Comparison of ENCODE assay signal across 2 cellular contexts in the genomic region with DNA sequence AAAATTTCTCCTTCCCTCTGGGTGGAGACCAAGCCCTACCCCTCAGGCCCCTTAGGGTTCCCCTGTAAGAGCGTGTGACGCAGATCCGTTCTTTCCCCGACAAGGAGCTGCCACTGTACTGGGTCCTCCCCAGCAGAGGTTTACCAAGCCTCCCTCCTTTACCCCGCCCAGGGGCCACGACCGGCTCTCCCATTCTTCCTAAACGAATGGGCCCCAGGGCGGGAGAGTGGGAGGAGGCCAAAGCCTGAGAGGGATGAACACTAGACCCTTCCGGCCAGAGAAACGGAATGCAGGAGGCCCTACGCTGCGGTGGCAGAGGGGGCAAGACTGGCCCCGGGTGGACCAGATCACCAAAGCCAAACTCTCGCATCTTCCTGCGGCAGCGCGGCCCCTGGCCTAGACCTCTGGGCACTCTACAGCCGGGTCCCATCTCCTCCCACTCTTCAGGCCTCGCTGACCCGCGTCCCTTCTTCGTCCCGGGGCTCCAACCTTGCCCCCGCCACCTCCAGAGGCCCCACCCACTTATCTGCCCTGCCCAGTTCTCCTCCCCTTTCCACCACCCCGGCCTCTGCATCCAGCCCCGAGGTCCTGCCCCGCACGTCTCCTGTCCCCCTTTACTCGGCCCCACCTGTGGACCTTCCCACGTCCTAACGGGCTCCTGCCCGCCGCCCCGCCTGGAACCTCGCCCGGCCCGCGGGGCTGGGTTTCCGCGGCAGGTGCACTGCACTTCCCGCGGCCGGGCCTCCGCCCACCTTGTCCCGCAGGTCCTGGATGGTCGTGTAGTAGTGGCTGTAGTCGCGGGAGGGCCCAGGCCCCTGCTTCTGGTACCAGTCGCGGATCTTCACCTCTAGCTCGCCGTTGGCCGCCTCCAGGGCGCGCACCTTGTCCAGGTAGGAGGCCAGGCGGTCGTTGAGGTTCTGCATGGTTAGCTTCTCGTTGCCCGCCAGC.
TF ChIP-seq lines count a peak whose summit lies in the region.

No MANE protein-coding gene starts in this region.

TF ChIP-seq in GM23338, 12 proteins besides CTCF, POLR2A, EP300 and RAD21:
- TF ChIP-seq, protein P1, sequence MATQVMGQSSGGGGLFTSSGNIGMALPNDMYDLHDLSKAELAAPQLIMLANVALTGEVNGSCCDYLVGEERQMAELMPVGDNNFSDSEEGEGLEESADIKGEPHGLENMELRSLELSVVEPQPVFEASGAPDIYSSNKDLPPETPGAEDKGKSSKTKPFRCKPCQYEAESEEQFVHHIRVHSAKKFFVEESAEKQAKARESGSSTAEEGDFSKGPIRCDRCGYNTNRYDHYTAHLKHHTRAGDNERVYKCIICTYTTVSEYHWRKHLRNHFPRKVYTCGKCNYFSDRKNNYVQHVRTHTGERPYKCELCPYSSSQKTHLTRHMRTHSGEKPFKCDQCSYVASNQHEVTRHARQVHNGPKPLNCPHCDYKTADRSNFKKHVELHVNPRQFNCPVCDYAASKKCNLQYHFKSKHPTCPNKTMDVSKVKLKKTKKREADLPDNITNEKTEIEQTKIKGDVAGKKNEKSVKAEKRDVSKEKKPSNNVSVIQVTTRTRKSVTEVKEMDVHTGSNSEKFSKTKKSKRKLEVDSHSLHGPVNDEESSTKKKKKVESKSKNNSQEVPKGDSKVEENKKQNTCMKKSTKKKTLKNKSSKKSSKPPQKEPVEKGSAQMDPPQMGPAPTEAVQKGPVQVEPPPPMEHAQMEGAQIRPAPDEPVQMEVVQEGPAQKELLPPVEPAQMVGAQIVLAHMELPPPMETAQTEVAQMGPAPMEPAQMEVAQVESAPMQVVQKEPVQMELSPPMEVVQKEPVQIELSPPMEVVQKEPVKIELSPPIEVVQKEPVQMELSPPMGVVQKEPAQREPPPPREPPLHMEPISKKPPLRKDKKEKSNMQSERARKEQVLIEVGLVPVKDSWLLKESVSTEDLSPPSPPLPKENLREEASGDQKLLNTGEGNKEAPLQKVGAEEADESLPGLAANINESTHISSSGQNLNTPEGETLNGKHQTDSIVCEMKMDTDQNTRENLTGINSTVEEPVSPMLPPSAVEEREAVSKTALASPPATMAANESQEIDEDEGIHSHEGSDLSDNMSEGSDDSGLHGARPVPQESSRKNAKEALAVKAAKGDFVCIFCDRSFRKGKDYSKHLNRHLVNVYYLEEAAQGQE (IDR thresholded peaks at IDR 0.05; ENCODE audit: unreplicated experiment): no peak
- TF ChIP-seq JUNB (IDR thresholded peaks at IDR 0.05; ENCODE audit: unreplicated experiment) (no peak), ZNF114 (CRISPR knock-in tag; IDR thresholded peaks at IDR 0.05) (no peak)
TF ChIP-seq in GM23338: peak in this region for 0.

TF ChIP-seq in WTC11, 78 proteins besides CTCF, POLR2A, EP300 and RAD21 (continued from another document and continues in another):
- TF ChIP-seq, protein P2, sequence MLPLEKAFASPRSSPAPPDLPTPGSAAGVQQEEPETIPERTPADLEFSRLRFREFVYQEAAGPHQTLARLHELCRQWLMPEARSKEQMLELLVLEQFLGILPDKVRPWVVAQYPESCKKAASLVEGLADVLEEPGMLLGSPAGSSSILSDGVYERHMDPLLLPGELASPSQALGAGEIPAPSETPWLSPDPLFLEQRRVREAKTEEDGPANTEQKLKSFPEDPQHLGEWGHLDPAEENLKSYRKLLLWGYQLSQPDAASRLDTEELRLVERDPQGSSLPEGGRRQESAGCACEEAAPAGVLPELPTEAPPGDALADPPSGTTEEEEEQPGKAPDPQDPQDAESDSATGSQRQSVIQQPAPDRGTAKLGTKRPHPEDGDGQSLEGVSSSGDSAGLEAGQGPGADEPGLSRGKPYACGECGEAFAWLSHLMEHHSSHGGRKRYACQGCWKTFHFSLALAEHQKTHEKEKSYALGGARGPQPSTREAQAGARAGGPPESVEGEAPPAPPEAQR (CRISPR knock-in tag; IDR thresholded peaks at IDR 0.05): no peak
- TF ChIP-seq, protein P3, sequence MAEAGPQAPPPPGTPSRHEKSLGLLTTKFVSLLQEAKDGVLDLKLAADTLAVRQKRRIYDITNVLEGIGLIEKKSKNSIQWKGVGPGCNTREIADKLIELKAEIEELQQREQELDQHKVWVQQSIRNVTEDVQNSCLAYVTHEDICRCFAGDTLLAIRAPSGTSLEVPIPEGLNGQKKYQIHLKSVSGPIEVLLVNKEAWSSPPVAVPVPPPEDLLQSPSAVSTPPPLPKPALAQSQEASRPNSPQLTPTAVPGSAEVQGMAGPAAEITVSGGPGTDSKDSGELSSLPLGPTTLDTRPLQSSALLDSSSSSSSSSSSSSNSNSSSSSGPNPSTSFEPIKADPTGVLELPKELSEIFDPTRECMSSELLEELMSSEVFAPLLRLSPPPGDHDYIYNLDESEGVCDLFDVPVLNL (CRISPR knock-in tag; IDR thresholded peaks at IDR 0.05; ENCODE audit: borderline replicate concordance, low read depth): no peak; the same call in 1 of the 2 replicates
- TF ChIP-seq, protein P4, sequence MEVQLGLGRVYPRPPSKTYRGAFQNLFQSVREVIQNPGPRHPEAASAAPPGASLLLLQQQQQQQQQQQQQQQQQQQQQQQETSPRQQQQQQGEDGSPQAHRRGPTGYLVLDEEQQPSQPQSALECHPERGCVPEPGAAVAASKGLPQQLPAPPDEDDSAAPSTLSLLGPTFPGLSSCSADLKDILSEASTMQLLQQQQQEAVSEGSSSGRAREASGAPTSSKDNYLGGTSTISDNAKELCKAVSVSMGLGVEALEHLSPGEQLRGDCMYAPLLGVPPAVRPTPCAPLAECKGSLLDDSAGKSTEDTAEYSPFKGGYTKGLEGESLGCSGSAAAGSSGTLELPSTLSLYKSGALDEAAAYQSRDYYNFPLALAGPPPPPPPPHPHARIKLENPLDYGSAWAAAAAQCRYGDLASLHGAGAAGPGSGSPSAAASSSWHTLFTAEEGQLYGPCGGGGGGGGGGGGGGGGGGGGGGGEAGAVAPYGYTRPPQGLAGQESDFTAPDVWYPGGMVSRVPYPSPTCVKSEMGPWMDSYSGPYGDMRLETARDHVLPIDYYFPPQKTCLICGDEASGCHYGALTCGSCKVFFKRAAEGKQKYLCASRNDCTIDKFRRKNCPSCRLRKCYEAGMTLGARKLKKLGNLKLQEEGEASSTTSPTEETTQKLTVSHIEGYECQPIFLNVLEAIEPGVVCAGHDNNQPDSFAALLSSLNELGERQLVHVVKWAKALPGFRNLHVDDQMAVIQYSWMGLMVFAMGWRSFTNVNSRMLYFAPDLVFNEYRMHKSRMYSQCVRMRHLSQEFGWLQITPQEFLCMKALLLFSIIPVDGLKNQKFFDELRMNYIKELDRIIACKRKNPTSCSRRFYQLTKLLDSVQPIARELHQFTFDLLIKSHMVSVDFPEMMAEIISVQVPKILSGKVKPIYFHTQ (CRISPR knock-in tag; IDR thresholded peaks at IDR 0.05): no peak
- TF ChIP-seq ESRRA (CRISPR knock-in tag; IDR thresholded peaks at IDR 0.05; ENCODE audit: borderline replicate concordance): no peak
- no peak for TF ChIP-seq ZNF232 (CRISPR knock-in tag; IDR thresholded peaks at IDR 0.05)
- TF ChIP-seq NFE2L1 (CRISPR knock-in tag; IDR thresholded peaks at IDR 0.05): no peak
- TF ChIP-seq ELF4 (CRISPR knock-in tag; IDR thresholded peaks at IDR 0.05; ENCODE audit: low read depth): no peak
- TF ChIP-seq ETV6 (CRISPR knock-in tag; IDR thresholded peaks at IDR 0.05): no peak
- TF ChIP-seq ZNF396 (CRISPR knock-in tag; IDR thresholded peaks at IDR 0.05; ENCODE audit: borderline replicate concordance): no peak
- TF ChIP-seq IRF2 (CRISPR knock-in tag; IDR thresholded peaks at IDR 0.05; ENCODE audit: borderline replicate concordance, low read depth): no peak
- no peak for TF ChIP-seq ZNF317 (CRISPR knock-in tag; IDR thresholded peaks at IDR 0.05; ENCODE audit: borderline replicate concordance, low read depth)
- TF ChIP-seq, protein P5, sequence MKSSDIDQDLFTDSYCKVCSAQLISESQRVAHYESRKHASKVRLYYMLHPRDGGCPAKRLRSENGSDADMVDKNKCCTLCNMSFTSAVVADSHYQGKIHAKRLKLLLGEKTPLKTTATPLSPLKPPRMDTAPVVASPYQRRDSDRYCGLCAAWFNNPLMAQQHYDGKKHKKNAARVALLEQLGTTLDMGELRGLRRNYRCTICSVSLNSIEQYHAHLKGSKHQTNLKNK (CRISPR knock-in tag; IDR thresholded peaks at IDR 0.05): no peak
- no peak for TF ChIP-seq FOXK1 (CRISPR knock-in tag; IDR thresholded peaks at IDR 0.05)
- no peak for TF ChIP-seq ZNF423 (CRISPR knock-in tag; IDR thresholded peaks at IDR 0.05)
- TF ChIP-seq NFYB (CRISPR knock-in tag; conservative IDR thresholded peaks at IDR 0.05; ENCODE audit: low read depth): no peak
- TF ChIP-seq, protein P6, sequence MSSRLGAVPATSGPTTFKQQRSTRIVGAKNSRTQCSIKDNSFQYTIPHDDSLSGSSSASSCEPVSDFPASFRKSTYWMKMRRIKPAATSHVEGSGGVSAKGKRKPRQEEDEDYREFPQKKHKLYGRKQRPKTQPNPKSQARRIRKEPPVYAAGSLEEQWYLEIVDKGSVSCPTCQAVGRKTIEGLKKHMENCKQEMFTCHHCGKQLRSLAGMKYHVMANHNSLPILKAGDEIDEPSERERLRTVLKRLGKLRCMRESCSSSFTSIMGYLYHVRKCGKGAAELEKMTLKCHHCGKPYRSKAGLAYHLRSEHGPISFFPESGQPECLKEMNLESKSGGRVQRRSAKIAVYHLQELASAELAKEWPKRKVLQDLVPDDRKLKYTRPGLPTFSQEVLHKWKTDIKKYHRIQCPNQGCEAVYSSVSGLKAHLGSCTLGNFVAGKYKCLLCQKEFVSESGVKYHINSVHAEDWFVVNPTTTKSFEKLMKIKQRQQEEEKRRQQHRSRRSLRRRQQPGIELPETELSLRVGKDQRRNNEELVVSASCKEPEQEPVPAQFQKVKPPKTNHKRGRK (CRISPR knock-in tag; IDR thresholded peaks at IDR 0.05; ENCODE audit: borderline replicate concordance): no peak
- TF ChIP-seq, protein P7, sequence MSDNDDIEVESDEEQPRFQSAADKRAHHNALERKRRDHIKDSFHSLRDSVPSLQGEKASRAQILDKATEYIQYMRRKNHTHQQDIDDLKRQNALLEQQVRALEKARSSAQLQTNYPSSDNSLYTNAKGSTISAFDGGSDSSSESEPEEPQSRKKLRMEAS (CRISPR knock-in tag; IDR thresholded peaks at IDR 0.05): no peak
- TF ChIP-seq, protein P8, sequence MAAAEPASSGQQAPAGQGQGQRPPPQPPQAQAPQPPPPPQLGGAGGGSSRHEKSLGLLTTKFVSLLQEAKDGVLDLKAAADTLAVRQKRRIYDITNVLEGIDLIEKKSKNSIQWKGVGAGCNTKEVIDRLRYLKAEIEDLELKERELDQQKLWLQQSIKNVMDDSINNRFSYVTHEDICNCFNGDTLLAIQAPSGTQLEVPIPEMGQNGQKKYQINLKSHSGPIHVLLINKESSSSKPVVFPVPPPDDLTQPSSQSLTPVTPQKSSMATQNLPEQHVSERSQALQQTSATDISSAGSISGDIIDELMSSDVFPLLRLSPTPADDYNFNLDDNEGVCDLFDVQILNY (CRISPR knock-in tag; IDR thresholded peaks at IDR 0.05): no peak
- 0 out of 2 replicates have a peak, but pooled peaks have one; percentile 54 for TF ChIP-seq MYBL2 (CRISPR knock-in tag; IDR thresholded peaks at IDR 0.05)
- no peak for TF ChIP-seq GABPB1 (CRISPR knock-in tag; IDR thresholded peaks at IDR 0.05)
- TF ChIP-seq, protein P9, sequence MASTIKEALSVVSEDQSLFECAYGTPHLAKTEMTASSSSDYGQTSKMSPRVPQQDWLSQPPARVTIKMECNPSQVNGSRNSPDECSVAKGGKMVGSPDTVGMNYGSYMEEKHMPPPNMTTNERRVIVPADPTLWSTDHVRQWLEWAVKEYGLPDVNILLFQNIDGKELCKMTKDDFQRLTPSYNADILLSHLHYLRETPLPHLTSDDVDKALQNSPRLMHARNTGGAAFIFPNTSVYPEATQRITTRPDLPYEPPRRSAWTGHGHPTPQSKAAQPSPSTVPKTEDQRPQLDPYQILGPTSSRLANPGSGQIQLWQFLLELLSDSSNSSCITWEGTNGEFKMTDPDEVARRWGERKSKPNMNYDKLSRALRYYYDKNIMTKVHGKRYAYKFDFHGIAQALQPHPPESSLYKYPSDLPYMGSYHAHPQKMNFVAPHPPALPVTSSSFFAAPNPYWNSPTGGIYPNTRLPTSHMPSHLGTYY (CRISPR knock-in tag; IDR thresholded peaks at IDR 0.05): no peak
- TF ChIP-seq FOXP1 (CRISPR knock-in tag; IDR thresholded peaks at IDR 0.05; ENCODE audit: borderline replicate concordance): peak; percentile 42; the same call in 1 of the 2 replicates
- no peak for TF ChIP-seq ZNF671 (CRISPR knock-in tag; IDR thresholded peaks at IDR 0.05)
- TF ChIP-seq JUN (CRISPR knock-in tag; IDR thresholded peaks at IDR 0.05): no peak
- no peak for TF ChIP-seq CBFB (CRISPR knock-in tag; IDR thresholded peaks at IDR 0.05; ENCODE audit: low read depth)
- TF ChIP-seq, protein P10, sequence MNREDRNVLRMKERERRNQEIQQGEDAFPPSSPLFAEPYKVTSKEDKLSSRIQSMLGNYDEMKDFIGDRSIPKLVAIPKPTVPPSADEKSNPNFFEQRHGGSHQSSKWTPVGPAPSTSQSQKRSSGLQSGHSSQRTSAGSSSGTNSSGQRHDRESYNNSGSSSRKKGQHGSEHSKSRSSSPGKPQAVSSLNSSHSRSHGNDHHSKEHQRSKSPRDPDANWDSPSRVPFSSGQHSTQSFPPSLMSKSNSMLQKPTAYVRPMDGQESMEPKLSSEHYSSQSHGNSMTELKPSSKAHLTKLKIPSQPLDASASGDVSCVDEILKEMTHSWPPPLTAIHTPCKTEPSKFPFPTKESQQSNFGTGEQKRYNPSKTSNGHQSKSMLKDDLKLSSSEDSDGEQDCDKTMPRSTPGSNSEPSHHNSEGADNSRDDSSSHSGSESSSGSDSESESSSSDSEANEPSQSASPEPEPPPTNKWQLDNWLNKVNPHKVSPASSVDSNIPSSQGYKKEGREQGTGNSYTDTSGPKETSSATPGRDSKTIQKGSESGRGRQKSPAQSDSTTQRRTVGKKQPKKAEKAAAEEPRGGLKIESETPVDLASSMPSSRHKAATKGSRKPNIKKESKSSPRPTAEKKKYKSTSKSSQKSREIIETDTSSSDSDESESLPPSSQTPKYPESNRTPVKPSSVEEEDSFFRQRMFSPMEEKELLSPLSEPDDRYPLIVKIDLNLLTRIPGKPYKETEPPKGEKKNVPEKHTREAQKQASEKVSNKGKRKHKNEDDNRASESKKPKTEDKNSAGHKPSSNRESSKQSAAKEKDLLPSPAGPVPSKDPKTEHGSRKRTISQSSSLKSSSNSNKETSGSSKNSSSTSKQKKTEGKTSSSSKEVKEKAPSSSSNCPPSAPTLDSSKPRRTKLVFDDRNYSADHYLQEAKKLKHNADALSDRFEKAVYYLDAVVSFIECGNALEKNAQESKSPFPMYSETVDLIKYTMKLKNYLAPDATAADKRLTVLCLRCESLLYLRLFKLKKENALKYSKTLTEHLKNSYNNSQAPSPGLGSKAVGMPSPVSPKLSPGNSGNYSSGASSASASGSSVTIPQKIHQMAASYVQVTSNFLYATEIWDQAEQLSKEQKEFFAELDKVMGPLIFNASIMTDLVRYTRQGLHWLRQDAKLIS (CRISPR knock-in tag; IDR thresholded peaks at IDR 0.05; ENCODE audit: borderline replicate concordance): no peak
- no peak for TF ChIP-seq ZNF121 (CRISPR knock-in tag; IDR thresholded peaks at IDR 0.05)
- TF ChIP-seq OVOL2 (CRISPR knock-in tag; IDR thresholded peaks at IDR 0.05; ENCODE audit: borderline replicate concordance): no peak
- TF ChIP-seq TP53 (CRISPR knock-in tag; IDR thresholded peaks at IDR 0.05): no peak
- TF ChIP-seq, protein P11, sequence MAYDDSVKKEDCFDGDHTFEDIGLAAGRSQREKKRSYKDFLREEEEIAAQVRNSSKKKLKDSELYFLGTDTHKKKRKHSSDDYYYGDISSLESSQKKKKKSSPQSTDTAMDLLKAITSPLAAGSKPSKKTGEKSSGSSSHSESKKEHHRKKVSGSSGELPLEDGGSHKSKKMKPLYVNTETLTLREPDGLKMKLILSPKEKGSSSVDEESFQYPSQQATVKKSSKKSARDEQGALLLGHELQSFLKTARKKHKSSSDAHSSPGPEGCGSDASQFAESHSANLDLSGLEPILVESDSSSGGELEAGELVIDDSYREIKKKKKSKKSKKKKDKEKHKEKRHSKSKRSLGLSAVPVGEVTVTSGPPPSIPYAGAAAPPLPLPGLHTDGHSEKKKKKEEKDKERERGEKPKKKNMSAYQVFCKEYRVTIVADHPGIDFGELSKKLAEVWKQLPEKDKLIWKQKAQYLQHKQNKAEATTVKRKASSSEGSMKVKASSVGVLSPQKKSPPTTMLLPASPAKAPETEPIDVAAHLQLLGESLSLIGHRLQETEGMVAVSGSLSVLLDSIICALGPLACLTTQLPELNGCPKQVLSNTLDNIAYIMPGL (CRISPR knock-in tag; IDR thresholded peaks at IDR 0.05): no peak
- TF ChIP-seq HMGA2 (CRISPR knock-in tag; IDR thresholded peaks at IDR 0.05): no peak
- TF ChIP-seq ZNF263 (CRISPR knock-in tag; IDR thresholded peaks at IDR 0.05; ENCODE audit: low read depth): no peak
